Comparison of ENCODE assay signal across 9 cellular contexts in the genomic region with DNA sequence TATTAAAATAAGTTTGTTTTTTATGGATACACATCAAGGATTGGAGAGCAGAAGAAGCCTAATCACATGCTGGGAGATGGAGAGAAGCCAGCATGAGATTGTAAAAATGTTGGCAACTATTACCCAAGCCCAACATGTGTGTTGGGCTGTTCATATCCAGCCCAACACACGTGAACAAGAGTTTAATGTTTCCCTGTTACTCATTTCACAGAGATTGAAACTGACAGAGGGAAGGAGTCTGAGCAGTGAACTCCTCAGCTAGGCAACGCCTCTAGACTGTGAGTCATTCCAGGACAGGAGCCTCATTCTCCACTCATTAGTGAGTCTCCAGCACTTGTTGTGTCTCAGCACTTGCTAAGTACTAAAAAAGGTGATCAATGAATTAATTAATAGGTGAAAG. TPM values are rescaled to one million over a fixed set of nuclear protein-coding genes. Genes with fewer than 3 reads are reported as not detected.
DNase-seq lines count a peak whose midpoint lies in the region; ATAC-seq, FAIRE-seq and TF ChIP-seq lines count a peak whose summit lies in the region.
"Had no signal": no experiment of that assay in that cellular context is flagged by ENCODE, and none has a peak within 500 bp of the region (broad histone marks: within the 10 kb centered on the region; RNA-seq: fewer than 3 reads in every experiment).

No MANE protein-coding gene starts in this region.

- H3K27me3 ChIP-seq in GM23248 (replicated peaks; ENCODE audit: insufficient read depth) (no peaks in the 10 kb centered on the region), keratinocyte (ENCODE audit: control insufficient read depth, extremely low read depth, insufficient read depth, low read length) (no peaks in the 10 kb centered on the region)

- H3K4me2 ChIP-seq in GM23248 (ENCODE audit: unreplicated experiment) (peak overlapping the region; percentile 19), keratinocyte (ENCODE audit: control insufficient read depth, extremely low read depth, insufficient read depth, low read depth, low read length) (peak overlapping the region; percentile 15)

- no peak for TF ChIP-seq CTCF in keratinocyte (optimal IDR thresholded peaks at IDR 0.05 in 1 of 3, IDR thresholded peaks at IDR 0.05 in 1 of 3, conservative IDR thresholded peaks at IDR 0.05 in 1 of 3; ENCODE audit: extremely low read depth in 1 of 3, insufficient read depth in 2 of 3, low read length in 3 of 3)

- 4 to 5% methylated on average over 2 of the region's 2 CpGs for WGBS in GM23248 (ENCODE audit: low coverage in 1 of 2, low lambda C conversion rate in 2 of 2, missing lambda C conversion rate in 2 of 2), 2 experiments

- H4K20me1 ChIP-seq in GM23248 (ENCODE audit: insufficient read depth): no peaks in the 10 kb centered on the region
- H4K20me1 ChIP-seq in keratinocyte (ENCODE audit: control insufficient read depth, extremely low read depth, insufficient read depth, low read length): no peaks in the 10 kb centered on the region

- H3F3A ChIP-seq in GM23248 (ENCODE audit: insufficient read depth): peaks cover 23% of the 10 kb centered on the region

- dilution Hi-C loops in keratinocyte (cut with MboI; ENCODE audit: extremely low pct_ligation_motif_present, low sequenced_read_pairs): loop anchor here (25.0 kb wide), 1 partner anchor 762 kb away; no protein-coding TSS in a partner anchor

- DNase-seq in GM23248 (peak; percentile 90), LHCN-M2 (ENCODE audit: low read depth) (peak; percentile 84), keratinocyte (ENCODE audit: low read depth, low spot score) (peak; percentile 93), caudate nucleus (lab: John Stamatoyannopoulos, UW) (no peak), putamen (ENCODE audit: low spot score) (no peak), SW 1271 (lab: John Stamatoyannopoulos, UW) (no peak)
- no peak for DNase-seq in stimulated activated CD4-positive, alpha-beta T cell treated with anti-CD3 and anti-CD28 coated beads, Interleukin-2, amount 100 ng/mL, for 24 hours

- H3K79me2 ChIP-seq in GM23248 (ENCODE audit: insufficient read depth) (no peaks in the 10 kb centered on the region), keratinocyte (ENCODE audit: control insufficient read depth, insufficient read depth, low read length) (no peaks in the 10 kb centered on the region)

- ATAC-seq in GM18508 (IDR thresholded peaks at IDR 0.05; ENCODE audit: insufficient read depth, unreplicated experiment): peak; percentile 100

- H3K4me1 ChIP-seq in GM23248 (ENCODE audit: insufficient read depth): peaks cover 24% of the 10 kb centered on the region
- H3K4me1 ChIP-seq in keratinocyte (ENCODE audit: control insufficient read depth, extremely low read depth, insufficient read depth, low read length): peaks cover 24% of the 10 kb centered on the region

- no peaks in the 10 kb centered on the region for H3K9me2 ChIP-seq in GM23248 (ENCODE audit: insufficient read depth)

- no peaks in the 10 kb centered on the region for H3K9me3 ChIP-seq in GM23248 (ENCODE audit: low read depth)
- no peaks in the 10 kb centered on the region for H3K9me3 ChIP-seq in keratinocyte (ENCODE audit: control insufficient read depth, low read depth, low read length)

- H3K36me3 ChIP-seq in GM23248 (ENCODE audit: low read depth) (no peaks in the 10 kb centered on the region), keratinocyte (ENCODE audit: control insufficient read depth in 2 of 2, extremely low read depth in 1 of 2, insufficient read depth in 2 of 2, low read length in 2 of 2) (peaks cover 0 to 6% of the 10 kb centered on the region in 2 experiments)

- H2AFZ ChIP-seq in GM23248: no peak overlapping the region
- H2AFZ ChIP-seq in keratinocyte (ENCODE audit: control insufficient read depth, low read length): no peak overlapping the region

- FAIRE-seq in keratinocyte (lab: Jason Lieb, UNC): peak; percentile 98
- FAIRE-seq: colon had no signal

- in situ Hi-C loops in GM23248 (cut with MboI): loop anchor here (25.0 kb wide), 2 partner anchors 737 to 1162 kb away; no protein-coding TSS in a partner anchor

- H3K9me1 ChIP-seq in keratinocyte (ENCODE audit: control insufficient read depth, extremely low read depth, insufficient read depth, low read length): peaks cover 2% of the 10 kb centered on the region

- H3K9ac ChIP-seq in GM23248 (no peak overlapping the region), keratinocyte (ENCODE audit: control insufficient read depth, extremely low read depth, insufficient read depth, low read length) (no peak overlapping the region)

- H3K27ac ChIP-seq in GM23248: peak overlapping the region; percentile 40
- peak overlapping the region; percentile 46 for H3K27ac ChIP-seq in keratinocyte (ENCODE audit: control insufficient read depth, insufficient read depth, low read length)
- no peak overlapping the region for H3K27ac ChIP-seq in caudate nucleus (ENCODE audit: low read depth, low read length)

- no peak overlapping the region for H3K4me3 ChIP-seq in GM23248
- no peak overlapping the region for H3K4me3 ChIP-seq in keratinocyte (ENCODE audit: control insufficient read depth in 2 of 3, extremely low read depth in 1 of 3, insufficient read depth in 2 of 3, low read depth in 1 of 3, low read length in 3 of 3)

RNA-seq across cellular contexts. Expression of a gene that starts 43.2 kb away (rescaled TPM):
- 9.0 and 17.2 TPM in 2 replicates for total RNA-seq in GM23248 (2014; rRNA removed; shearing (Covaris generic))
- polyA plus RNA-seq in GM23248 (2016; fragmentation: Nextera tagmentation; extraction: Ambion mirVana): 26.6 and 26.7 TPM in 2 replicates
- 29.2 and 37.1 TPM in 2 replicates for total RNA-seq in LHCN-M2 (2014; rRNA removed)
- polyA plus RNA-seq in LHCN-M2 (2012): 38.9 TPM
- polyA plus RNA-seq in keratinocyte: 13.4 to 37.2 TPM (median 27.9 TPM) in 3 replicates
- 73.5 TPM for polyA plus RNA-seq in keratinocyte (2011; ENCODE audit: low read depth)
- 22.6 and 32.7 TPM in 2 replicates for polyA plus RNA-seq in keratinocyte (2011; cell fraction: cytosol; rRNA removed)
- polyA plus RNA-seq in keratinocyte (2011; cell fraction: nucleus; rRNA removed): 10.9 and 13.0 TPM in 2 replicates
- polyA plus RNA-seq in keratinocyte (2012; ENCODE audit: low replicate concordance): 26.6 and 41.9 TPM in 2 replicates
- 2.9 to 15.8 TPM (median 10.3 TPM) in 3 replicates for polyA minus RNA-seq in keratinocyte
- polyA minus RNA-seq in keratinocyte (2011; cell fraction: cytosol; rRNA and poly(A)+ RNA removed): 26.7 TPM
- polyA minus RNA-seq in keratinocyte (2011; cell fraction: nucleus; rRNA and poly(A)+ RNA removed): 5.6 and 15.5 TPM in 2 replicates

Comparison
In these comparisons a context has a peak if more than half of its experiments do, and no peak if none do; other contexts are left out.
1. DNase-seq: peak in GM23248 (single experiment), LHCN-M2 (single experiment) and keratinocyte (single experiment); none in caudate nucleus (0 of 61), putamen (single experiment), SW 1271 (0 of 2) and stimulated activated CD4-positive, alpha-beta T cell treated with anti-CD3 and anti-CD28 coated beads, Interleukin-2, amount 100 ng/mL, for 24 hours (0 of 2).